In genomic region chr12:76688627-76689026, GRCh38 we compare ENCODE assay signal across 8 cellular contexts.
DNase-seq lines count a peak whose midpoint lies in the region; ATAC-seq and TF ChIP-seq lines count a peak whose summit lies in the region.

No MANE protein-coding gene starts in this region.

- intact Hi-C loops in A673 (cut with micrococcal nuclease; ENCODE audit: unreplicated experiment): loop anchor here (5.0 kb wide), 1 partner anchor 74 kb away; the partner anchor contains the start of gene ZDHHC17

- CTCF ChIA-PET in A673 (lab: Charles Lee): no interaction called here

- BruUV-seq in A673 (replicated peaks; lab: Mats Ljungman, UMichigan): no TSS peak

- H3K27me3 ChIP-seq in A673 (replicated peaks; ENCODE audit: insufficient read depth, low read depth, low read length, poor library complexity) (no peaks in the 10 kb centered on the region), GM06990 (replicated peaks; ENCODE audit: control insufficient read depth, insufficient read depth, low read length) (no peaks in the 10 kb centered on the region)

- H3K4me1 ChIP-seq in A673 (ENCODE audit: insufficient read depth, low read length, poor library complexity, severe bottlenecking): peaks cover 71% of the 10 kb centered on the region

- DNase-seq in A673 (ENCODE audit: low spot score): peak; percentile 56
- DNase-seq in GM06990 (ENCODE audit: extremely low read depth, insufficient read length): no peak
- DNase-seq in MV-4-11 (lab: John Stamatoyannopoulos, UW): peak; percentile 2
- DNase-seq in erythroblast (lab: John Stamatoyannopoulos, UW): peak; percentile 34 to 46
- DNase-seq in DMS79 (lab: John Stamatoyannopoulos, UW): no peak
- no peak for DNase-seq in epidermal melanocyte (ENCODE audit: insufficient read length, low spot score)
- no peak for DNase-seq in NCI-H345 treated with DMSO at 0.1 percent for 48 hours (lab: John Stamatoyannopoulos, UW; ENCODE audit: unreplicated experiment)

- no peak for ATAC-seq in HG02884 (IDR thresholded peaks at IDR 0.05; ENCODE audit: unreplicated experiment)

- peak overlapping the region; percentile 83 for H3K27ac ChIP-seq in A673 (ENCODE audit: low read depth, low read length, poor library complexity, severe bottlenecking)

- H3K9me3 ChIP-seq in A673 (ENCODE audit: low read depth, low read length, poor library complexity, severe bottlenecking): no peaks in the 10 kb centered on the region

- no peaks in the 10 kb centered on the region for H3K36me3 ChIP-seq in A673 (ENCODE audit: insufficient read depth, low read length, poor library complexity, severe bottlenecking)
- no peaks in the 10 kb centered on the region for H3K36me3 ChIP-seq in GM06990 (ENCODE audit: control insufficient read depth, insufficient read depth, low read length)

- H3K4me3 ChIP-seq in A673 (ENCODE audit: low read depth, low read length, poor library complexity, severe bottlenecking) (peak overlapping the region; percentile 30), GM06990 (replicated peaks; ENCODE audit: low read depth, low read length) (no peak overlapping the region)

- peak; percentile 61 for TF ChIP-seq CTCF in A673 (conservative IDR thresholded peaks at IDR 0.05; ENCODE audit: low read depth, low read length)
- peak; percentile 38 for TF ChIP-seq CTCF in GM06990 (IDR thresholded peaks at IDR 0.05; ENCODE audit: insufficient read depth, low read length, poor library complexity, severe bottlenecking)

- no peak for TF ChIP-seq POLR2A in erythroblast (IDR thresholded peaks at IDR 0.05; ENCODE audit: low read length)

- POLR2A ChIA-PET in A673 (lab: Charles Lee; ENCODE audit: low non-redundant PET): interaction anchor here (0.6 kb wide), 1 partner anchor 20 kb away, joined by 3 read pairs; no protein-coding TSS in a partner anchor

Comparison
In these comparisons a context has a peak if more than half of its experiments do, and no peak if none do; other contexts are left out.
1. DNase-seq: peak in A673 (single experiment), MV-4-11 (single experiment) and erythroblast (2 of 2); none in GM06990 (single experiment), DMS79 (single experiment), epidermal melanocyte (single experiment) and NCI-H345 treated with DMSO at 0.1 percent for 48 hours (single experiment).